In the genomic region with DNA sequence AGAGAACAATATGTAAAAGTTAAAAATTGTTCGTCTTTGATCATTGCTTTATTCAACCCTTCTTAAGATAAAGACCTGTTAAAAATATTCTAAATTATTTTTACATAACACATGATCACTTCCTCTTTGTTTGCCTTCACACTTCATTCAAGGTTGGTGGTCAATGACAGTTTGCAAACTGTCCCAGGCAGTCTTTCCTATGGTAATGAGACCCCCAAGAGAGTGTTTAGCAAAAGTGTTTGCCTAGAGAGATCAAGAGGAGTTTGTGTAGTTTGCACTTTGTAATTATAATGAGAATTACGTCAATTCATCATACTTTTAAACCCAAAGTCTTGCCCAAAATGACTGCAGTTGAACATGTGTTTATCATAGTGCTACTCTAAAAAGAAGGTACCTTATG, we compare ENCODE assay signal across 28 cellular contexts.
A peak's percentile ranks its signal among the peaks of the same experiment; 100 is the strongest.
DNase-seq lines count a peak whose midpoint lies in the region; ATAC-seq, FAIRE-seq and TF ChIP-seq lines count a peak whose summit lies in the region.
"Had no signal": no experiment of that assay in that cellular context is flagged by ENCODE, and none has a peak within 500 bp of the region (broad histone marks: within the 10 kb centered on the region; RNA-seq: fewer than 3 reads in every experiment).

No MANE protein-coding gene starts in this region.

- no peaks in the 10 kb centered on the region for H3F3A ChIP-seq in GM23338 (replicated peaks; ENCODE audit: low read depth)

- peaks cover 43% of the 10 kb centered on the region for H3K27me3 Mint-ChIP-seq in GM23338 (ENCODE audit: insufficient read depth, low read depth, poor library complexity)
- H3K27me3 Mint-ChIP-seq: CD4-positive, CD25-positive, alpha-beta regulatory T cell had no signal

- no TSS peak for BruUV-seq in GM12878 (replicated peaks; lab: Mats Ljungman, UMichigan)

- H3K4me1 Mint-ChIP-seq in GM23338, result no peaks in the 10 kb centered on the region
- no peaks in the 10 kb centered on the region for H3K4me1 Mint-ChIP-seq in stimulated activated effector memory CD8-positive, alpha-beta T cell treated with anti-CD3 and anti-CD28 coated beads, Interleukin-12 subunit alpha, Interleukin-12 subunit beta, amount 100 ng/mL, for 72 hours
- H3K4me1 Mint-ChIP-seq: CD14-positive monocyte; CD4-positive, alpha-beta memory T cell; CD4-positive, CD25-positive, alpha-beta regulatory T cell; CD8-positive, alpha-beta memory T cell had no signal

- peaks cover 3% of the 10 kb centered on the region; the same call in 1 of the 2 replicates for H3K9me2 ChIP-seq in GM23338 (ENCODE audit: insufficient read depth)

- TF ChIP-seq EP300 in GM12878 (IDR thresholded peaks at IDR 0.05; ENCODE audit: borderline replicate concordance in 1 of 2, control insufficient read depth in 1 of 2, low read depth in 2 of 2, low read length in 2 of 2), result no peak

- TF ChIP-seq CTCF in GM23338 (conservative IDR thresholded peaks at IDR 0.05; ENCODE audit: low read depth in 2 of 2) (no peak), VCaP (conservative IDR thresholded peaks at IDR 0.05) (no peak), GM12878 (IDR thresholded peaks at IDR 0.05 in 2 of 3, conservative IDR thresholded peaks at IDR 0.05 in 1 of 3; ENCODE audit: control insufficient read depth in 2 of 3, extremely low read depth in 1 of 3, insufficient read depth in 1 of 3, low read depth in 3 of 3, low read length in 3 of 3) (no peak)

- H2AFZ ChIP-seq in GM23338 (no peak overlapping the region), GM12878 (ENCODE audit: control insufficient read depth, low read depth, low read length) (no peak overlapping the region)

- no peak overlapping the region for H3K4me3 ChIP-seq in GM23338
- H3K4me3 ChIP-seq in H7 (ENCODE audit: insufficient read depth, low read depth, low read length), result no peak overlapping the region
- H3K4me3 ChIP-seq in GM12878, result no peak overlapping the region
- H3K4me3 ChIP-seq: BLaER1 had no signal

- POLR2A ChIA-PET in GM12878 (lab: Charles Lee), result no interaction called here

- no peaks in the 10 kb centered on the region; the same call in 2 of the 3 replicates for H3K9me3 ChIP-seq in GM12878 (replicated peaks; ENCODE audit: control insufficient read depth, insufficient read depth, low read length)
- H3K9me3 ChIP-seq: BE2C had no signal

- no peak for TF ChIP-seq POLR2A in GM12878 (IDR thresholded peaks at IDR 0.05; ENCODE audit: low read depth, low read length)

- no peak for TF ChIP-seq RAD21 in GM12878 (IDR thresholded peaks at IDR 0.05; ENCODE audit: insufficient read depth, low read depth, low read length)

- WGBS in GM12878 (ENCODE audit: insufficient coverage, insufficient replicate concordance, low lambda C conversion rate, missing lambda C conversion rate), result 45% methylated on average over 2 of the region's 2 CpGs

- H3K4me3 Mint-ChIP-seq in GM23338, result no peak overlapping the region
- H3K4me3 Mint-ChIP-seq in stimulated activated effector memory CD8-positive, alpha-beta T cell treated with anti-CD3 and anti-CD28 coated beads, Interleukin-12 subunit alpha, Interleukin-12 subunit beta, amount 100 ng/mL, for 72 hours, result no peak overlapping the region
- H3K4me3 Mint-ChIP-seq: CD14-positive monocyte; CD4-positive, alpha-beta memory T cell; CD4-positive, CD25-positive, alpha-beta regulatory T cell; CD8-positive, alpha-beta memory T cell had no signal

- H3K27ac ChIP-seq in GM23338 (ENCODE audit: low read depth), result no peak overlapping the region
- 0 out of 2 replicates have a peak overlapping the region, but pooled peaks have one; percentile 13 for H3K27ac ChIP-seq in VCaP
- H3K27ac ChIP-seq in GM12878 (ENCODE audit: control insufficient read depth, insufficient read depth), result no peak overlapping the region
- H3K27ac ChIP-seq: BLaER1 had no signal

- no peak overlapping the region for H3K9ac ChIP-seq in GM12878 (ENCODE audit: control insufficient read depth, insufficient read depth, low read length)
- H3K9ac ChIP-seq: BLaER1 had no signal

- H3K36me3 ChIP-seq in GM23338 (ENCODE audit: insufficient read depth), result peaks cover 14% of the 10 kb centered on the region
- no peaks in the 10 kb centered on the region for H3K36me3 ChIP-seq in H7 (replicated peaks; ENCODE audit: control insufficient read depth, insufficient read depth, low read length)
- no peaks in the 10 kb centered on the region for H3K36me3 ChIP-seq in GM12878 (ENCODE audit: control insufficient read depth in 2 of 2, insufficient read depth in 2 of 2, low read length in 1 of 2)
- H3K36me3 ChIP-seq: BE2C, BLaER1 had no signal

- RAD21 ChIA-PET in GM12878 (lab: Charles Lee; ENCODE audit: unreplicated experiment), result no interaction called here

- H3K4me2 ChIP-seq in GM23338 (no peak overlapping the region), GM12878 (ENCODE audit: control insufficient read depth, insufficient read depth) (no peak overlapping the region)
- H3K4me2 ChIP-seq: BLaER1 had no signal

- peaks cover 66% of the 10 kb centered on the region for H3K27me3 ChIP-seq in GM23338 (ENCODE audit: insufficient read depth)
- peaks cover 49% of the 10 kb centered on the region for H3K27me3 ChIP-seq in H7 (ENCODE audit: control insufficient read depth, insufficient read depth, low read length)
- H3K27me3 ChIP-seq in GM12878 (replicated peaks in 1 of 2; ENCODE audit: control insufficient read depth in 2 of 2, insufficient read depth in 2 of 2, low read length in 1 of 2), result no peaks in the 10 kb centered on the region
- H3K27me3 ChIP-seq: BE2C, BLaER1 had no signal

- SMC1A ChIA-PET in GM12878 (lab: Charles Lee; ENCODE audit: uncharacterized antibody, unreplicated experiment), result no interaction called here

- H3K27ac Mint-ChIP-seq in GM23338, result no peak overlapping the region
- H3K27ac Mint-ChIP-seq in stimulated activated effector memory CD8-positive, alpha-beta T cell treated with anti-CD3 and anti-CD28 coated beads, Interleukin-12 subunit alpha, Interleukin-12 subunit beta, amount 100 ng/mL, for 72 hours, result no peak overlapping the region
- H3K27ac Mint-ChIP-seq: CD4-positive, alpha-beta memory T cell; CD4-positive, CD25-positive, alpha-beta regulatory T cell; CD8-positive, alpha-beta memory T cell had no signal

- CTCF ChIA-PET in GM12878 (lab: Yijun Ruan, JAX), result no interaction called here

- no peak for ATAC-seq in GM23338
- no peak; the same call in 2 of the 3 replicates for ATAC-seq in GM12878
- ATAC-seq in stimulated activated effector memory CD8-positive, alpha-beta T cell treated with anti-CD3 and anti-CD28 coated beads, Interleukin-12 subunit alpha, Interleukin-12 subunit beta, amount 100 ng/mL, for 72 hours, result no peak

- no peaks in the 10 kb centered on the region for H4K20me1 ChIP-seq in GM23338 (replicated peaks; ENCODE audit: insufficient read depth)
- no peaks in the 10 kb centered on the region for H4K20me1 ChIP-seq in GM12878 (ENCODE audit: control insufficient read depth, insufficient read depth)
- H4K20me1 ChIP-seq: BLaER1 had no signal

- peak; percentile 8 for DNase-seq in GM23338 (ENCODE audit: low spot score)
- peak; percentile 28 for DNase-seq in H7
- DNase-seq in GM12878 (ENCODE audit: low read depth, low spot score), result no peak
- DNase-seq in NCI-H510A treated with DMSO at 0.1 percent for 48 hours (lab: John Stamatoyannopoulos, UW), result no peak
- no peak for DNase-seq in stimulated activated effector memory CD8-positive, alpha-beta T cell treated with anti-CD3 and anti-CD28 coated beads, Interleukin-12 subunit alpha, Interleukin-12 subunit beta, amount 100 ng/mL, for 72 hours (ENCODE audit: low spot score in 2 of 2)
- no peak for DNase-seq in HTR-8/SVneo (ENCODE audit: insufficient read length, low spot score)
- DNase-seq in SW480 (ENCODE audit: low spot score), result no peak
- DNase-seq: 8988T; ACHN; BE2C; C1 segment of cervical spinal cord; CD4-positive, alpha-beta memory T cell; CD4-positive, CD25-positive, alpha-beta regulatory T cell; CD8-positive, alpha-beta memory T cell; COR-L47; DMS 273 treated with DMSO at 0.1 percent for 48 hours; DMS153; DMS53; DMS79; DND-41; EL; GDM1 had no signal

- peaks cover 32% of the 10 kb centered on the region for H3K36me3 Mint-ChIP-seq in GM23338 (ENCODE audit: low read depth)
- H3K36me3 Mint-ChIP-seq in stimulated activated effector memory CD8-positive, alpha-beta T cell treated with anti-CD3 and anti-CD28 coated beads, Interleukin-12 subunit alpha, Interleukin-12 subunit beta, amount 100 ng/mL, for 72 hours, result no peaks in the 10 kb centered on the region
- H3K36me3 Mint-ChIP-seq: CD14-positive monocyte; CD4-positive, alpha-beta memory T cell; CD4-positive, CD25-positive, alpha-beta regulatory T cell; CD8-positive, alpha-beta memory T cell had no signal

- FAIRE-seq in GM12878 (lab: Jason Lieb, UNC) (no peak), HTR-8/SVneo (lab: Jason Lieb, UNC) (no peak)
- FAIRE-seq: A204.1, GM12891, GM19239 had no signal

- in situ Hi-C loops in GM12878 (cut with MboI), result no loop called here

- H3K4me1 ChIP-seq in GM23338 (ENCODE audit: insufficient read depth), result no peaks in the 10 kb centered on the region
- no peaks in the 10 kb centered on the region for H3K4me1 ChIP-seq in GM12878 (ENCODE audit: control insufficient read depth, insufficient read depth, low read length)
- H3K4me1 ChIP-seq: BE2C, BLaER1 had no signal

- no peaks in the 10 kb centered on the region for H3K79me2 ChIP-seq in GM23338 (replicated peaks; ENCODE audit: insufficient read depth)
- no peaks in the 10 kb centered on the region for H3K79me2 ChIP-seq in GM12878 (ENCODE audit: control insufficient read depth, insufficient read depth, low read length)

- H3K9me3 Mint-ChIP-seq in GM23338, result peaks cover 76% of the 10 kb centered on the region
- H3K9me3 Mint-ChIP-seq in stimulated activated effector memory CD8-positive, alpha-beta T cell treated with anti-CD3 and anti-CD28 coated beads, Interleukin-12 subunit alpha, Interleukin-12 subunit beta, amount 100 ng/mL, for 72 hours, result no peaks in the 10 kb centered on the region

- intact Hi-C loops in GM12878 (cut with micrococcal nuclease; ENCODE audit: unreplicated experiment), result no loop called here

TF ChIP-seq in GM23338, 12 proteins besides CTCF, POLR2A, EP300 and RAD21:
- TF ChIP-seq EZH2 (IDR thresholded peaks at IDR 0.05; ENCODE audit: low read depth, unreplicated experiment), result no peak
- peak; percentile 74 for TF ChIP-seq NANOG (IDR thresholded peaks at IDR 0.05; ENCODE audit: borderline replicate concordance)

TF ChIP-seq in GM12878, 131 proteins besides CTCF, POLR2A, EP300 and RAD21:
- TF ChIP-seq SPI1 (IDR thresholded peaks at IDR 0.05; ENCODE audit: borderline replicate concordance, insufficient read depth, low read depth, low read length) (0 out of 2 replicates have a peak, but pooled peaks have one; percentile 11), PAX5 (IDR thresholded peaks at IDR 0.05; ENCODE audit: borderline replicate concordance, low read depth, low read length) (no peak)

Comparison
In these comparisons a context has a peak if more than half of its experiments do, and no peak if none do; other contexts are left out.
1. DNase-seq: peak in GM23338 (single experiment) and H7 (single experiment); none in GM12878 (single experiment), NCI-H510A treated with DMSO at 0.1 percent for 48 hours (single experiment), stimulated activated effector memory CD8-positive, alpha-beta T cell treated with anti-CD3 and anti-CD28 coated beads, Interleukin-12 subunit alpha, Interleukin-12 subunit beta, amount 100 ng/mL, for 72 hours (0 of 2), HTR-8/SVneo (single experiment) and SW480 (single experiment).